In genomic region chr20:43915209-43916072, GRCh38 we compare ENCODE assay signal across 7 cellular contexts. TPM values are rescaled to one million over a fixed set of nuclear protein-coding genes. Genes with fewer than 3 reads are reported as not detected.
DNase-seq lines count a peak whose midpoint lies in the region; ATAC-seq, FAIRE-seq and TF ChIP-seq lines count a peak whose summit lies in the region.

No MANE protein-coding gene starts in this region.

- TF ChIP-seq CTCF in breast epithelium (IDR thresholded peaks at IDR 0.05) = no peak
- no peak for TF ChIP-seq CTCF in HepG2 (CRISPR knock-in tag; IDR thresholded peaks at IDR 0.05)

- intact Hi-C loops in breast epithelium (cut with DNase I; ENCODE audit: low total_unique reads) = no loop called here
- intact Hi-C loops in HepG2 (cut with micrococcal nuclease; ENCODE audit: unreplicated experiment) = no loop called here

- CTCF ChIA-PET in HepG2 (lab: Yijun Ruan, JAX; ENCODE audit: low intra/inter-chr PET ratio, low total read pairs) = no interaction called here

- H4K20me1 ChIP-seq in HepG2 (ENCODE audit: insufficient read depth, low read length) = no peaks in the 10 kb centered on the region

- DNase-seq in breast epithelium (ENCODE audit: low spot score in 2 of 2) (no peak), HepG2 (ENCODE audit: low spot score) (no peak), NCI-H2029 (lab: John Stamatoyannopoulos, UW) (no peak)
- DNase-seq in stimulated activated naive CD4-positive, alpha-beta T cell (lab: John Stamatoyannopoulos, UW) = peak in 4 of 6 experiments; percentile 6 to 53 (median 34)

- no peak overlapping the region for H3K4me2 ChIP-seq in HepG2 (ENCODE audit: low read depth, low read length)

- POLR2A ChIA-PET in HepG2 (lab: Yijun Ruan, JAX) = no interaction called here

- in situ Hi-C loops in HepG2 (cut with HindIII; ENCODE audit: extremely low pct_ligation_motif_present, low pct_unique_long_range_greater_than_20kb) = no loop called here

- H3K36me3 ChIP-seq in breast epithelium (no peaks in the 10 kb centered on the region), HepG2 (replicated peaks in 1 of 2; ENCODE audit: control insufficient read depth in 1 of 2, insufficient read depth in 2 of 2, low read length in 2 of 2) (no peaks in the 10 kb centered on the region)

- no peak for FAIRE-seq in HepG2 (lab: Jason Lieb, UNC)

- no TSS peak for BruUV-seq in HepG2 (replicated peaks; lab: Mats Ljungman, UMichigan)

- peak overlapping the region; percentile 40 to 60 (median 41) for H3K4me3 ChIP-seq in breast epithelium
- H3K4me3 ChIP-seq in HepG2 (replicated peaks in 1 of 3; ENCODE audit: insufficient read depth in 1 of 3, low read depth in 2 of 3, low read length in 3 of 3) = no peak overlapping the region

- H3K9ac ChIP-seq in HepG2 (ENCODE audit: insufficient read depth, low read depth, low read length) = no peak overlapping the region

- no peak overlapping the region for H2AFZ ChIP-seq in HepG2 (ENCODE audit: low read length)

- no peak for TF ChIP-seq RAD21 in HepG2 (CRISPR knock-in tag; IDR thresholded peaks at IDR 0.05)

- peaks cover 0 to 58% of the 10 kb centered on the region in 2 donors for H3K27me3 ChIP-seq in breast epithelium
- peaks cover 2 to 25% of the 10 kb centered on the region in 2 experiments; a peak in 4 of 5 replicates for H3K27me3 ChIP-seq in HepG2 (ENCODE audit: control insufficient read depth in 1 of 2, insufficient read depth in 2 of 2, low read length in 2 of 2)

- no peaks in the 10 kb centered on the region for H3K4me1 ChIP-seq in breast epithelium
- H3K4me1 ChIP-seq in HepG2 (ENCODE audit: insufficient read depth, low read length) = no peaks in the 10 kb centered on the region

- no peaks in the 10 kb centered on the region for H3K79me2 ChIP-seq in HepG2 (ENCODE audit: insufficient read depth, low read length)

- peak; percentile 15 for ATAC-seq in GM19467 (IDR thresholded peaks at IDR 0.05; ENCODE audit: unreplicated experiment)
- peak; percentile 64 for ATAC-seq in SK-N-SH treated with all-trans-retinoic acid at 6 μM for 48 hours
- peak; percentile 43 for ATAC-seq in HepG2
- no peak for ATAC-seq in GM21367 (IDR thresholded peaks at IDR 0.05; ENCODE audit: unreplicated experiment)

- no peak overlapping the region for H3K27ac ChIP-seq in breast epithelium
- H3K27ac ChIP-seq in HepG2 (ENCODE audit: extremely low read length, insufficient read depth, low read length) = no peak overlapping the region

- 51% methylated on average over 62 of the region's 66 CpGs for WGBS in HepG2 (ENCODE audit: low lambda C conversion rate)

- TF ChIP-seq POLR2A in breast epithelium (IDR thresholded peaks at IDR 0.05) (no peak), HepG2 (IDR thresholded peaks at IDR 0.05; ENCODE audit: insufficient read depth in 1 of 2, low read depth in 2 of 2, low read length in 2 of 2) (no peak)

- TF ChIP-seq EP300 in HepG2 (IDR thresholded peaks at IDR 0.05; ENCODE audit: low read depth in 2 of 2, low read length in 2 of 2) (no peak), HepG2 (CRISPR knock-in tag; IDR thresholded peaks at IDR 0.05; ENCODE audit: borderline replicate concordance) (no peak)

- H3K9me3 ChIP-seq in breast epithelium (peaks cover 0 to 27% of the 10 kb centered on the region in 2 donors), HepG2 (ENCODE audit: low read length) (peaks cover 25% of the 10 kb centered on the region)

TF ChIP-seq in SK-N-SH treated with all-trans-retinoic acid at 6 μM for 48 hours, 23 proteins besides CTCF, POLR2A, EP300 and RAD21:
- TF ChIP-seq CSRNP3 (CRISPR knock-in tag; IDR thresholded peaks at IDR 0.05) (no peak), ZNF70 (CRISPR knock-in tag; IDR thresholded peaks at IDR 0.05) (peak; percentile 87)

TF ChIP-seq in HepG2, 621 proteins besides CTCF, POLR2A, EP300 and RAD21 (continues in another document):
- TF ChIP-seq ATRX (CRISPR knock-in tag; IDR thresholded peaks at IDR 0.05; ENCODE audit: borderline replicate concordance) = no peak
- no peak for TF ChIP-seq SIN3B (IDR thresholded peaks at IDR 0.05; ENCODE audit: low read length)
- TF ChIP-seq EZH2 (conservative IDR thresholded peaks at IDR 0.05; ENCODE audit: low read depth, low read length) = 0 out of 2 replicates have a peak, but pooled peaks have one; percentile 43
- TF ChIP-seq ZBTB1 (CRISPR knock-in tag; IDR thresholded peaks at IDR 0.05; ENCODE audit: borderline replicate concordance) = no peak
- TF ChIP-seq, protein P1, sequence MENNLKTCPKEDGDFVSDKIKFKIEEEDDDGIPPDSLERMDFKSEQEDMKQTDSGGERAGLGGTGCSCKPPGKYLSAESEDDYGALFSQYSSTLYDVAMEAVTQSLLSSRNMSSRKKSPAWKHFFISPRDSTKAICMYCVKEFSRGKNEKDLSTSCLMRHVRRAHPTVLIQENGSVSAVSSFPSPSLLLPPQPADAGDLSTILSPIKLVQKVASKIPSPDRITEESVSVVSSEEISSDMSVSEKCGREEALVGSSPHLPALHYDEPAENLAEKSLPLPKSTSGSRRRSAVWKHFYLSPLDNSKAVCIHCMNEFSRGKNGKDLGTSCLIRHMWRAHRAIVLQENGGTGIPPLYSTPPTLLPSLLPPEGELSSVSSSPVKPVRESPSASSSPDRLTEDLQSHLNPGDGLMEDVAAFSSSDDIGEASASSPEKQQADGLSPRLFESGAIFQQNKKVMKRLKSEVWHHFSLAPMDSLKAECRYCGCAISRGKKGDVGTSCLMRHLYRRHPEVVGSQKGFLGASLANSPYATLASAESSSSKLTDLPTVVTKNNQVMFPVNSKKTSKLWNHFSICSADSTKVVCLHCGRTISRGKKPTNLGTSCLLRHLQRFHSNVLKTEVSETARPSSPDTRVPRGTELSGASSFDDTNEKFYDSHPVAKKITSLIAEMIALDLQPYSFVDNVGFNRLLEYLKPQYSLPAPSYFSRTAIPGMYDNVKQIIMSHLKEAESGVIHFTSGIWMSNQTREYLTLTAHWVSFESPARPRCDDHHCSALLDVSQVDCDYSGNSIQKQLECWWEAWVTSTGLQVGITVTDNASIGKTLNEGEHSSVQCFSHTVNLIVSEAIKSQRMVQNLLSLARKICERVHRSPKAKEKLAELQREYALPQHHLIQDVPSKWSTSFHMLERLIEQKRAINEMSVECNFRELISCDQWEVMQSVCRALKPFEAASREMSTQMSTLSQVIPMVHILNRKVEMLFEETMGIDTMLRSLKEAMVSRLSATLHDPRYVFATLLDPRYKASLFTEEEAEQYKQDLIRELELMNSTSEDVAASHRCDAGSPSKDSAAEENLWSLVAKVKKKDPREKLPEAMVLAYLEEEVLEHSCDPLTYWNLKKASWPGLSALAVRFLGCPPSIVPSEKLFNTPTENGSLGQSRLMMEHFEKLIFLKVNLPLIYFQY (CRISPR knock-in tag; IDR thresholded peaks at IDR 0.05; ENCODE audit: borderline replicate concordance) = no peak
- no peak for TF ChIP-seq FLYWCH1 (CRISPR knock-in tag; IDR thresholded peaks at IDR 0.05)
- TF ChIP-seq ZNF552 (CRISPR knock-in tag; IDR thresholded peaks at IDR 0.05; ENCODE audit: borderline replicate concordance) = no peak
- no peak for TF ChIP-seq TERF1 (CRISPR knock-in tag; IDR thresholded peaks at IDR 0.05)
- TF ChIP-seq, protein P2, sequence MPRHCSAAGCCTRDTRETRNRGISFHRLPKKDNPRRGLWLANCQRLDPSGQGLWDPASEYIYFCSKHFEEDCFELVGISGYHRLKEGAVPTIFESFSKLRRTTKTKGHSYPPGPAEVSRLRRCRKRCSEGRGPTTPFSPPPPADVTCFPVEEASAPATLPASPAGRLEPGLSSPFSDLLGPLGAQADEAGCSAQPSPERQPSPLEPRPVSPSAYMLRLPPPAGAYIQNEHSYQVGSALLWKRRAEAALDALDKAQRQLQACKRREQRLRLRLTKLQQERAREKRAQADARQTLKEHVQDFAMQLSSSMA (CRISPR knock-in tag; IDR thresholded peaks at IDR 0.05) = no peak
- TF ChIP-seq MLX (CRISPR knock-in tag; IDR thresholded peaks at IDR 0.05) = no peak

RNA-seq across cellular contexts. Expression of gene TOX2, which starts 0.8 kb away (rescaled TPM):
- 1 to 10 TPM in 1 of 3 donors, under 1 TPM in 2; 0.44 to 7.4 (median 0.66) TPM for total RNA-seq in breast epithelium
- total RNA-seq in HepG2 (2016; rRNA removed; fragmentation: Illumina TruSeq; extraction: Trizol) = not detected in 2 replicates
- total RNA-seq in HepG2 (2016; cell fraction: cytosol; rRNA removed; fragmentation: Illumina TruSeq; extraction: Trizol; ENCODE audit: low read depth) = not detected in 2 replicates
- total RNA-seq in HepG2 (2016; cell fraction: insoluble cytoplasmic fraction; rRNA removed; fragmentation: Illumina TruSeq; extraction: Trizol) = not detected in 2 replicates
- not detected in 2 replicates for total RNA-seq in HepG2 (2016; cell fraction: membrane; rRNA removed; fragmentation: Illumina TruSeq; extraction: Trizol)
- not detected in 2 replicates for total RNA-seq in HepG2 (2016; cell fraction: nucleus; rRNA removed; fragmentation: Illumina TruSeq; extraction: Trizol)
- not detected in 2 replicates for polyA plus RNA-seq in HepG2 (2011; rRNA removed)
- not detected in 2 replicates for polyA plus RNA-seq in HepG2 (2011; cell fraction: cytosol; rRNA removed)
- not detected in 2 replicates for polyA plus RNA-seq in HepG2 (2011; cell fraction: nucleus; rRNA removed)
- polyA plus RNA-seq in HepG2 (2012) = not detected in 2 replicates
- not detected in 2 replicates for polyA plus RNA-seq in HepG2 (2016; cell fraction: cytosol; fragmentation: Illumina TruSeq; extraction: Trizol; ENCODE audit: low read depth)
- polyA plus RNA-seq in HepG2 (2016; cell fraction: insoluble cytoplasmic fraction; fragmentation: Illumina TruSeq; extraction: Trizol; ENCODE audit: low read depth) = not detected in 2 replicates
- not detected in 2 replicates for polyA plus RNA-seq in HepG2 (2016; cell fraction: membrane; fragmentation: Illumina TruSeq; extraction: Trizol; ENCODE audit: low read depth)
- not detected in 2 replicates for polyA plus RNA-seq in HepG2 (2016; cell fraction: nucleus; fragmentation: Illumina TruSeq; extraction: Trizol; ENCODE audit: insufficient read depth, low read depth)
- polyA minus RNA-seq in HepG2 (2011; rRNA and poly(A)+ RNA removed; ENCODE audit: low replicate concordance) = 0.40 TPM in 1 of 2 replicates, not detected in the other
- polyA minus RNA-seq in HepG2 (2011; cell fraction: cytosol; rRNA and poly(A)+ RNA removed) = not detected in 2 replicates
- not detected in 2 replicates for polyA minus RNA-seq in HepG2 (2011; cell fraction: nucleus; rRNA and poly(A)+ RNA removed)

Comparison
In these comparisons a context has a peak if more than half of its experiments do, and no peak if none do; other contexts are left out.
1. DNase-seq: peak in stimulated activated naive CD4-positive, alpha-beta T cell (4 of 6); none in breast epithelium (0 of 2), HepG2 (single experiment) and NCI-H2029 (single experiment).
2. H3K4me3 ChIP-seq: peak in breast epithelium (3 of 3); none in HepG2 (0 of 3).